In the genomic region with DNA sequence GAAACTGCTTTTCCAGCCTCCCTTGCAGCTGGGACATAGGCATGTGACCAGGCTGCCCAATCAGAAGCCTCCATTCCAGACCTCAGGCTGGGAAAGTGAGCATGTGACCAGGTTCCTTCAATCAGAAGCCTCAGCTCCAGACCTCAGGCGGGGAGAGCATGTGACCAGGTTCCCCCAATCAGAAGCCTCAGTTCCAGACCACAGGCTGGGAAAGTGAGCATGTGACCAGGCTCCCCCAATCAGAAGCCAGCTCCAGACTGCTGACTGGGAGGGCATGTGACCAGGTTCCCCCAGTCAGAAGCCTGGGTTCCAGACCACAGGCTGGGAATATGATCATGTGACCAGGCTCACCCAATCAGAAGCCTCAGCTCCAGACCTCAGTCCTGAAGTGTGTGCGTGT, we compare ENCODE assay signal across 2 cellular contexts.
A peak's percentile ranks its signal among the peaks of the same experiment; 100 is the strongest.
TF ChIP-seq lines count a peak whose summit lies in the region.

No MANE protein-coding gene starts in this region.

TF ChIP-seq in HEK293, 187 proteins besides CTCF, POLR2A, EP300 and RAD21:
- peak; percentile 65 for TF ChIP-seq SP2 (tag by site-specific recombination; IDR thresholded peaks at IDR 0.05)
- TF ChIP-seq ZNF214 (tag by site-specific recombination; IDR thresholded peaks at IDR 0.05; ENCODE audit: borderline replicate concordance), result no peak

TF ChIP-seq in GM12878, 131 proteins besides CTCF, POLR2A, EP300 and RAD21 (continues in another document):
- TF ChIP-seq CHD4 (IDR thresholded peaks at IDR 0.05) (no peak), HCFC1 (IDR thresholded peaks at IDR 0.05; ENCODE audit: low read length) (no peak), RELA (IDR thresholded peaks at IDR 0.05; ENCODE audit: borderline replicate concordance, partially characterized antibody) (no peak), MTA2 (IDR thresholded peaks at IDR 0.05; ENCODE audit: low read depth) (no peak), MYC (IDR thresholded peaks at IDR 0.05; ENCODE audit: insufficient read depth, insufficient read length, insufficient replicate concordance, low read length, severe bottlenecking) (no peak), CREB1 (IDR thresholded peaks at IDR 0.05; ENCODE audit: low read depth) (no peak), CBX3 (IDR thresholded peaks at IDR 0.05; ENCODE audit: borderline replicate concordance, low read depth) (no peak), BMI1 (IDR thresholded peaks at IDR 0.05; ENCODE audit: borderline replicate concordance) (no peak), BHLHE40 (IDR thresholded peaks at IDR 0.05; ENCODE audit: borderline replicate concordance in 1 of 2, low read depth in 2 of 2, low read length in 1 of 2) (0 out of 4 replicates have a peak, but pooled peaks of 1 of the 2 experiments have one; percentile 11), SP1 (IDR thresholded peaks at IDR 0.05; ENCODE audit: low read depth, low read length) (peak; percentile 30), POLR2AphosphoS5 (IDR thresholded peaks at IDR 0.05; ENCODE audit: low read length) (no peak), JUNB (IDR thresholded peaks at IDR 0.05) (no peak), IKZF1 (conservative IDR thresholded peaks at IDR 0.05) (no peak), YBX1 (IDR thresholded peaks at IDR 0.05) (no peak), STAT1 (conservative IDR thresholded peaks at IDR 0.05) (no peak), TBL1XR1 (IDR thresholded peaks at IDR 0.05; ENCODE audit: low read depth, low read length) (no peak), FOS (IDR thresholded peaks at IDR 0.05; ENCODE audit: borderline replicate concordance, extremely low read depth, insufficient read length) (peak; percentile 18), NR2C1 (IDR thresholded peaks at IDR 0.05) (no peak), CBFB (IDR thresholded peaks at IDR 0.05; ENCODE audit: low read depth) (no peak), RAD51 (IDR thresholded peaks at IDR 0.05) (peak; percentile 97), TARDBP (IDR thresholded peaks at IDR 0.05; ENCODE audit: borderline replicate concordance) (no peak), NBN (IDR thresholded peaks at IDR 0.05) (no peak), CHD1 (IDR thresholded peaks at IDR 0.05; ENCODE audit: low read depth, low read length) (no peak), ZSCAN29 (IDR thresholded peaks at IDR 0.05) (no peak)
- TF ChIP-seq, protein P1, sequence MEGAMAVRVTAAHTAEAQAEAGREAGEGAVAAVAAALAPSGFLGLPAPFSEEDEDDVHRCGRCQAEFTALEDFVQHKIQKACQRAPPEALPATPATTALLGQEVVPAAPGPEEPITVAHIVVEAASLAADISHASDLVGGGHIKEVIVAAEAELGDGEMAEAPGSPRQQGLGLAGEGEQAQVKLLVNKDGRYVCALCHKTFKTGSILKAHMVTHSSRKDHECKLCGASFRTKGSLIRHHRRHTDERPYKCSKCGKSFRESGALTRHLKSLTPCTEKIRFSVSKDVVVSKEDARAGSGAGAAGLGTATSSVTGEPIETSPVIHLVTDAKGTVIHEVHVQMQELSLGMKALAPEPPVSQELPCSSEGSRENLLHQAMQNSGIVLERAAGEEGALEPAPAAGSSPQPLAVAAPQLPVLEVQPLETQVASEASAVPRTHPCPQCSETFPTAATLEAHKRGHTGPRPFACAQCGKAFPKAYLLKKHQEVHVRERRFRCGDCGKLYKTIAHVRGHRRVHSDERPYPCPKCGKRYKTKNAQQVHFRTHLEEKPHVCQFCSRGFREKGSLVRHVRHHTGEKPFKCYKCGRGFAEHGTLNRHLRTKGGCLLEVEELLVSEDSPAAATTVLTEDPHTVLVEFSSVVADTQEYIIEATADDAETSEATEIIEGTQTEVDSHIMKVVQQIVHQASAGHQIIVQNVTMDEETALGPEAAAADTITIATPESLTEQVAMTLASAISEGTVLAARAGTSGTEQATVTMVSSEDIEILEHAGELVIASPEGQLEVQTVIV (IDR thresholded peaks at IDR 0.05; ENCODE audit: borderline replicate concordance, partially characterized antibody), result no peak
- TF ChIP-seq, protein P2, sequence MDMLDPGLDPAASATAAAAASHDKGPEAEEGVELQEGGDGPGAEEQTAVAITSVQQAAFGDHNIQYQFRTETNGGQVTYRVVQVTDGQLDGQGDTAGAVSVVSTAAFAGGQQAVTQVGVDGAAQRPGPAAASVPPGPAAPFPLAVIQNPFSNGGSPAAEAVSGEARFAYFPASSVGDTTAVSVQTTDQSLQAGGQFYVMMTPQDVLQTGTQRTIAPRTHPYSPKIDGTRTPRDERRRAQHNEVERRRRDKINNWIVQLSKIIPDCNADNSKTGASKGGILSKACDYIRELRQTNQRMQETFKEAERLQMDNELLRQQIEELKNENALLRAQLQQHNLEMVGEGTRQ (IDR thresholded peaks at IDR 0.05; ENCODE audit: borderline replicate concordance, low read depth, low read length), result peak; percentile 80
- TF ChIP-seq, protein P3, sequence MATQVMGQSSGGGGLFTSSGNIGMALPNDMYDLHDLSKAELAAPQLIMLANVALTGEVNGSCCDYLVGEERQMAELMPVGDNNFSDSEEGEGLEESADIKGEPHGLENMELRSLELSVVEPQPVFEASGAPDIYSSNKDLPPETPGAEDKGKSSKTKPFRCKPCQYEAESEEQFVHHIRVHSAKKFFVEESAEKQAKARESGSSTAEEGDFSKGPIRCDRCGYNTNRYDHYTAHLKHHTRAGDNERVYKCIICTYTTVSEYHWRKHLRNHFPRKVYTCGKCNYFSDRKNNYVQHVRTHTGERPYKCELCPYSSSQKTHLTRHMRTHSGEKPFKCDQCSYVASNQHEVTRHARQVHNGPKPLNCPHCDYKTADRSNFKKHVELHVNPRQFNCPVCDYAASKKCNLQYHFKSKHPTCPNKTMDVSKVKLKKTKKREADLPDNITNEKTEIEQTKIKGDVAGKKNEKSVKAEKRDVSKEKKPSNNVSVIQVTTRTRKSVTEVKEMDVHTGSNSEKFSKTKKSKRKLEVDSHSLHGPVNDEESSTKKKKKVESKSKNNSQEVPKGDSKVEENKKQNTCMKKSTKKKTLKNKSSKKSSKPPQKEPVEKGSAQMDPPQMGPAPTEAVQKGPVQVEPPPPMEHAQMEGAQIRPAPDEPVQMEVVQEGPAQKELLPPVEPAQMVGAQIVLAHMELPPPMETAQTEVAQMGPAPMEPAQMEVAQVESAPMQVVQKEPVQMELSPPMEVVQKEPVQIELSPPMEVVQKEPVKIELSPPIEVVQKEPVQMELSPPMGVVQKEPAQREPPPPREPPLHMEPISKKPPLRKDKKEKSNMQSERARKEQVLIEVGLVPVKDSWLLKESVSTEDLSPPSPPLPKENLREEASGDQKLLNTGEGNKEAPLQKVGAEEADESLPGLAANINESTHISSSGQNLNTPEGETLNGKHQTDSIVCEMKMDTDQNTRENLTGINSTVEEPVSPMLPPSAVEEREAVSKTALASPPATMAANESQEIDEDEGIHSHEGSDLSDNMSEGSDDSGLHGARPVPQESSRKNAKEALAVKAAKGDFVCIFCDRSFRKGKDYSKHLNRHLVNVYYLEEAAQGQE (IDR thresholded peaks at IDR 0.05; ENCODE audit: low read depth, low read length), result no peak
- TF ChIP-seq, protein P4, sequence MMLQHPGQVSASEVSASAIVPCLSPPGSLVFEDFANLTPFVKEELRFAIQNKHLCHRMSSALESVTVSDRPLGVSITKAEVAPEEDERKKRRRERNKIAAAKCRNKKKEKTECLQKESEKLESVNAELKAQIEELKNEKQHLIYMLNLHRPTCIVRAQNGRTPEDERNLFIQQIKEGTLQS (IDR thresholded peaks at IDR 0.05; ENCODE audit: borderline replicate concordance, extremely low read depth, low read depth, low read length), result peak; percentile 70
- TF ChIP-seq, protein P5, sequence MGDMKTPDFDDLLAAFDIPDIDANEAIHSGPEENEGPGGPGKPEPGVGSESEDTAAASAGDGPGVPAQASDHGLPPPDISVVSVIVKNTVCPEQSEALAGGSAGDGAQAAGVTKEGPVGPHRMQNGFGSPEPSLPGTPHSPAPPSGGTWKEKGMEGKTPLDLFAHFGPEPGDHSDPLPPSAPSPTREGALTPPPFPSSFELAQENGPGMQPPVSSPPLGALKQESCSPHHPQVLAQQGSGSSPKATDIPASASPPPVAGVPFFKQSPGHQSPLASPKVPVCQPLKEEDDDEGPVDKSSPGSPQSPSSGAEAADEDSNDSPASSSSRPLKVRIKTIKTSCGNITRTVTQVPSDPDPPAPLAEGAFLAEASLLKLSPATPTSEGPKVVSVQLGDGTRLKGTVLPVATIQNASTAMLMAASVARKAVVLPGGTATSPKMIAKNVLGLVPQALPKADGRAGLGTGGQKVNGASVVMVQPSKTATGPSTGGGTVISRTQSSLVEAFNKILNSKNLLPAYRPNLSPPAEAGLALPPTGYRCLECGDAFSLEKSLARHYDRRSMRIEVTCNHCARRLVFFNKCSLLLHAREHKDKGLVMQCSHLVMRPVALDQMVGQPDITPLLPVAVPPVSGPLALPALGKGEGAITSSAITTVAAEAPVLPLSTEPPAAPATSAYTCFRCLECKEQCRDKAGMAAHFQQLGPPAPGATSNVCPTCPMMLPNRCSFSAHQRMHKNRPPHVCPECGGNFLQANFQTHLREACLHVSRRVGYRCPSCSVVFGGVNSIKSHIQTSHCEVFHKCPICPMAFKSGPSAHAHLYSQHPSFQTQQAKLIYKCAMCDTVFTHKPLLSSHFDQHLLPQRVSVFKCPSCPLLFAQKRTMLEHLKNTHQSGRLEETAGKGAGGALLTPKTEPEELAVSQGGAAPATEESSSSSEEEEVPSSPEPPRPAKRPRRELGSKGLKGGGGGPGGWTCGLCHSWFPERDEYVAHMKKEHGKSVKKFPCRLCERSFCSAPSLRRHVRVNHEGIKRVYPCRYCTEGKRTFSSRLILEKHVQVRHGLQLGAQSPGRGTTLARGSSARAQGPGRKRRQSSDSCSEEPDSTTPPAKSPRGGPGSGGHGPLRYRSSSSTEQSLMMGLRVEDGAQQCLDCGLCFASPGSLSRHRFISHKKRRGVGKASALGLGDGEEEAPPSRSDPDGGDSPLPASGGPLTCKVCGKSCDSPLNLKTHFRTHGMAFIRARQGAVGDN (IDR thresholded peaks at IDR 0.05), result no peak
- TF ChIP-seq, protein P6, sequence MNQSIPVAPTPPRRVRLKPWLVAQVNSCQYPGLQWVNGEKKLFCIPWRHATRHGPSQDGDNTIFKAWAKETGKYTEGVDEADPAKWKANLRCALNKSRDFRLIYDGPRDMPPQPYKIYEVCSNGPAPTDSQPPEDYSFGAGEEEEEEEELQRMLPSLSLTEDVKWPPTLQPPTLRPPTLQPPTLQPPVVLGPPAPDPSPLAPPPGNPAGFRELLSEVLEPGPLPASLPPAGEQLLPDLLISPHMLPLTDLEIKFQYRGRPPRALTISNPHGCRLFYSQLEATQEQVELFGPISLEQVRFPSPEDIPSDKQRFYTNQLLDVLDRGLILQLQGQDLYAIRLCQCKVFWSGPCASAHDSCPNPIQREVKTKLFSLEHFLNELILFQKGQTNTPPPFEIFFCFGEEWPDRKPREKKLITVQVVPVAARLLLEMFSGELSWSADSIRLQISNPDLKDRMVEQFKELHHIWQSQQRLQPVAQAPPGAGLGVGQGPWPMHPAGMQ (IDR thresholded peaks at IDR 0.05; ENCODE audit: borderline replicate concordance), result no peak
- TF ChIP-seq, protein P7, sequence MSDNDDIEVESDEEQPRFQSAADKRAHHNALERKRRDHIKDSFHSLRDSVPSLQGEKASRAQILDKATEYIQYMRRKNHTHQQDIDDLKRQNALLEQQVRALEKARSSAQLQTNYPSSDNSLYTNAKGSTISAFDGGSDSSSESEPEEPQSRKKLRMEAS (IDR thresholded peaks at IDR 0.05; ENCODE audit: low read depth, low read length), result no peak
- TF ChIP-seq, protein P8, sequence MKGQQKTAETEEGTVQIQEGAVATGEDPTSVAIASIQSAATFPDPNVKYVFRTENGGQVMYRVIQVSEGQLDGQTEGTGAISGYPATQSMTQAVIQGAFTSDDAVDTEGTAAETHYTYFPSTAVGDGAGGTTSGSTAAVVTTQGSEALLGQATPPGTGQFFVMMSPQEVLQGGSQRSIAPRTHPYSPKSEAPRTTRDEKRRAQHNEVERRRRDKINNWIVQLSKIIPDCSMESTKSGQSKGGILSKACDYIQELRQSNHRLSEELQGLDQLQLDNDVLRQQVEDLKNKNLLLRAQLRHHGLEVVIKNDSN (IDR thresholded peaks at IDR 0.05; ENCODE audit: borderline replicate concordance, extremely low read length, insufficient read depth, low read depth, low read length), result peak; percentile 85
- TF ChIP-seq, protein P9, sequence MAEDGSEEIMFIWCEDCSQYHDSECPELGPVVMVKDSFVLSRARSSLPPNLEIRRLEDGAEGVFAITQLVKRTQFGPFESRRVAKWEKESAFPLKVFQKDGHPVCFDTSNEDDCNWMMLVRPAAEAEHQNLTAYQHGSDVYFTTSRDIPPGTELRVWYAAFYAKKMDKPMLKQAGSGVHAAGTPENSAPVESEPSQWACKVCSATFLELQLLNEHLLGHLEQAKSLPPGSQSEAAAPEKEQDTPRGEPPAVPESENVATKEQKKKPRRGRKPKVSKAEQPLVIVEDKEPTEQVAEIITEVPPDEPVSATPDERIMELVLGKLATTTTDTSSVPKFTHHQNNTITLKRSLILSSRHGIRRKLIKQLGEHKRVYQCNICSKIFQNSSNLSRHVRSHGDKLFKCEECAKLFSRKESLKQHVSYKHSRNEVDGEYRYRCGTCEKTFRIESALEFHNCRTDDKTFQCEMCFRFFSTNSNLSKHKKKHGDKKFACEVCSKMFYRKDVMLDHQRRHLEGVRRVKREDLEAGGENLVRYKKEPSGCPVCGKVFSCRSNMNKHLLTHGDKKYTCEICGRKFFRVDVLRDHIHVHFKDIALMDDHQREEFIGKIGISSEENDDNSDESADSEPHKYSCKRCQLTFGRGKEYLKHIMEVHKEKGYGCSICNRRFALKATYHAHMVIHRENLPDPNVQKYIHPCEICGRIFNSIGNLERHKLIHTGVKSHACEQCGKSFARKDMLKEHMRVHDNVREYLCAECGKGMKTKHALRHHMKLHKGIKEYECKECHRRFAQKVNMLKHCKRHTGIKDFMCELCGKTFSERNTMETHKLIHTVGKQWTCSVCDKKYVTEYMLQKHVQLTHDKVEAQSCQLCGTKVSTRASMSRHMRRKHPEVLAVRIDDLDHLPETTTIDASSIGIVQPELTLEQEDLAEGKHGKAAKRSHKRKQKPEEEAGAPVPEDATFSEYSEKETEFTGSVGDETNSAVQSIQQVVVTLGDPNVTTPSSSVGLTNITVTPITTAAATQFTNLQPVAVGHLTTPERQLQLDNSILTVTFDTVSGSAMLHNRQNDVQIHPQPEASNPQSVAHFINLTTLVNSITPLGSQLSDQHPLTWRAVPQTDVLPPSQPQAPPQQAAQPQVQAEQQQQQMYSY (CRISPR knock-in tag; IDR thresholded peaks at IDR 0.05), result no peak
